Comparison of ENCODE assay signal across 1 cellular context in genomic region chr1:109792056-109792831, GRCh38.
TF ChIP-seq lines count a peak whose summit lies in the region.

No MANE protein-coding gene starts in this region.

TF ChIP-seq in K562, 482 proteins besides CTCF, POLR2A, EP300 and RAD21 (continued from another document):
- TF ChIP-seq E2F4 (CRISPR knock-in tag; IDR thresholded peaks at IDR 0.05; ENCODE audit: low read depth) (no peak), ARID2 (IDR thresholded peaks at IDR 0.05) (peak; percentile 69), SMAD4 (CRISPR knock-in tag; conservative IDR thresholded peaks at IDR 0.05) (0 out of 2 replicates have a peak, but pooled peaks have one; percentile 62), U2AF1 (optimal IDR thresholded peaks at IDR 0.05; ENCODE audit: low read depth, low read length) (no peak), GATAD2B (IDR thresholded peaks at IDR 0.05; ENCODE audit: borderline replicate concordance) (peak; percentile 69), PHB (CRISPR knock-in tag; IDR thresholded peaks at IDR 0.05) (no peak), ZNF551 (CRISPR knock-in tag; IDR thresholded peaks at IDR 0.05) (no peak), RFX5 (IDR thresholded peaks at IDR 0.05; ENCODE audit: low read depth, low read length) (no peak), CBFA2T3 (IDR thresholded peaks at IDR 0.05) (peak; percentile 32), TEAD4 (IDR thresholded peaks at IDR 0.05; ENCODE audit: low read length) (peak; percentile 19; the same call in 1 of the 2 replicates), TEAD4 (CRISPR knock-in tag; IDR thresholded peaks at IDR 0.05; ENCODE audit: borderline replicate concordance) (no peak), THAP7 (CRISPR knock-in tag; IDR thresholded peaks at IDR 0.05) (no peak), NR2F6 (CRISPR knock-in tag; IDR thresholded peaks at IDR 0.05) (no peak), PHF8 (IDR thresholded peaks at IDR 0.05; ENCODE audit: borderline replicate concordance, low read length) (no peak), E2F3 (CRISPR knock-in tag; IDR thresholded peaks at IDR 0.05) (no peak), SMARCE1 (IDR thresholded peaks at IDR 0.05) (peak; percentile 73; the same call in 1 of the 2 replicates), ZNF395 (CRISPR knock-in tag; IDR thresholded peaks at IDR 0.05) (peak; percentile 35; the same call in 1 of the 2 replicates), MCM2 (IDR thresholded peaks at IDR 0.05; ENCODE audit: low read depth) (no peak), PTTG1 (tag; IDR thresholded peaks at IDR 0.05; ENCODE audit: low read depth) (no peak), BRD9 (IDR thresholded peaks at IDR 0.05; ENCODE audit: low read depth, partially characterized antibody) (peak; percentile 56), SIN3B (IDR thresholded peaks at IDR 0.05; ENCODE audit: low read depth) (no peak), CHD4 (IDR thresholded peaks at IDR 0.05; ENCODE audit: insufficient read depth, insufficient replicate concordance, low read depth, low read length, poor library complexity, severe bottlenecking) (peak; percentile 8), MAFF (IDR thresholded peaks at IDR 0.05; ENCODE audit: low read length) (peak; percentile 99), MYNN (IDR thresholded peaks at IDR 0.05) (0 out of 2 replicates have a peak, but pooled peaks have one; percentile 35), MYNN (CRISPR knock-in tag; IDR thresholded peaks at IDR 0.05) (no peak), RBM17 (IDR thresholded peaks at IDR 0.05; ENCODE audit: borderline replicate concordance, low read depth, low read length) (no peak), DLX4 (CRISPR knock-in tag; IDR thresholded peaks at IDR 0.05) (no peak), AFF1 (IDR thresholded peaks at IDR 0.05; ENCODE audit: low read depth in 1 of 2, partially characterized antibody in 2 of 2) (peak in 1 of 2 experiments; percentile 15), ARID3A (IDR thresholded peaks at IDR 0.05; ENCODE audit: borderline replicate concordance, low read depth, low read length) (no peak), DMBX1 (CRISPR knock-in tag; IDR thresholded peaks at IDR 0.05; ENCODE audit: borderline replicate concordance) (peak; percentile 82), SIN3A (IDR thresholded peaks at IDR 0.05; ENCODE audit: borderline replicate concordance in 2 of 2, control insufficient read depth in 1 of 2, low read depth in 2 of 2, low read length in 2 of 2) (no peak; a peak in 1 of 4 replicates), CCAR2 (IDR thresholded peaks at IDR 0.05; ENCODE audit: low read depth, low read length) (no peak), NFIC (IDR thresholded peaks at IDR 0.05) (peak; percentile 93), SNIP1 (IDR thresholded peaks at IDR 0.05; ENCODE audit: low read depth) (no peak), C11orf30 (IDR thresholded peaks at IDR 0.05; ENCODE audit: low read depth) (peak; percentile 100), FOSL1 (tag; conservative IDR thresholded peaks at IDR 0.05) (0 out of 2 replicates have a peak, but pooled peaks have one; percentile 29), L3MBTL2 (IDR thresholded peaks at IDR 0.05) (peak; percentile 37; the same call in 1 of the 2 replicates), KDM1A (IDR thresholded peaks at IDR 0.05) (no peak), LEF1 (IDR thresholded peaks at IDR 0.05) (peak; percentile 21; the same call in 1 of the 2 replicates), PRPF4 (IDR thresholded peaks at IDR 0.05; ENCODE audit: insufficient read depth, low read depth, low read length, poor library complexity, severe bottlenecking) (no peak), OTX1 (CRISPR knock-in tag; IDR thresholded peaks at IDR 0.05) (no peak), JUN (IDR thresholded peaks at IDR 0.05; ENCODE audit: borderline replicate concordance, low read depth, low read length) (0 out of 2 replicates have a peak, but pooled peaks have one; percentile 7), JUN (CRISPR knock-in tag; IDR thresholded peaks at IDR 0.05; ENCODE audit: borderline replicate concordance) (no peak)
